Comparison of ENCODE assay signal across 7 cellular contexts in the genomic region with DNA sequence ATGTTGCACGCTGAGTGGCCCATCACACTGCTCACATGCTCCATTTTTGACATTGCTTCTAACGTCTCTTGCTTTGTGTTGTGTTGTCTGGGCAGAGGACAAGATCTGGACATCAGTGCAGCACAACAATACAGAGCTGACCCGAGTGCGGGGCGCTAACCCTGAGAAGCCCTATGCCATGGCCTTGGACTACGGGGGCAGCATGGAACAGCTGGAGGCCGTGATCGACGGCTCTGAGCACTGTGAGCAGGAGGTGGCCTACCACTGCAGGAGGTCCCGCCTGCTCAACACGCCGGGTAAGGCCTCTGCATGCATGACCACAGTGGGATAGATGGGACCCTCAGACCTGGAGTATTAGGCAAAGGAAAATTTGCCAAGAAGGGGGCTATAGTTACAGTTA.
"Had no signal": no experiment of that assay in that cellular context is flagged by ENCODE, and none has a peak within 500 bp of the region (broad histone marks: within the 10 kb centered on the region; RNA-seq: fewer than 3 reads in every experiment).

No MANE protein-coding gene starts in this region.

- H3K9me3 ChIP-seq: HAP-1 had no signal

- H3K36me3 ChIP-seq: HAP-1 had no signal

- H3K4me3 ChIP-seq: GM23338, HAP-1 had no signal

- H3K4me1 ChIP-seq: HAP-1 had no signal

- ATAC-seq: GM23338, HCT116 had no signal

- H3K4me2 ChIP-seq: GM23338 had no signal

- DNase-seq: H7, HFFc6, KBM-7 had no signal

- H2AFZ ChIP-seq: GM23338 had no signal

- H3K27ac ChIP-seq: HL-60 had no signal
